Comparison of ENCODE assay signal across 8 cellular contexts in the genomic region with DNA sequence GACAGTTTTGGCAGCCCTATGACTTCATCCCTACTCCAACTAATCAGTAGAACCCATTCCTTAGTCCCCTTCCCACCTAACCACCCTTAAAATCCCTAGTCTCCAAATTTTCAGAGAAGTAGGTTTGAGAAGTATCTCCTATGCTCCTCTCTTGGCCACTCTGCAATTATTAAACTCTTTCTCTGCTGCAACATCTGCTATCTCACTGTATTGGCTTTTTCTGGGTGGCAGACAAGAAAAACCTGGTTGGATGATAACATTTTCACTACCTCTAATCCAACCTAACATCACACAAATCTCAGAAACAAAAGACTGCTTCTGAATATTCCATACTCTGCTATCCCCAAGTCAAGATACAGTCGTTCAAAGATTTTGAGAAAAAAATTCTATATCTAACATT.
"Had no signal": no experiment of that assay in that cellular context is flagged by ENCODE, and none has a peak within 500 bp of the region (broad histone marks: within the 10 kb centered on the region; RNA-seq: fewer than 3 reads in every experiment).

No MANE protein-coding gene starts in this region.

- H3K9ac ChIP-seq: GM23248 had no signal

- H2AFZ ChIP-seq: GM23248, GM23338 had no signal

- H3K4me2 ChIP-seq: GM23338 had no signal

- H3K4me1 ChIP-seq: HAP-1 had no signal

- ATAC-seq: GM23338 had no signal

- DNase-seq: GM23248, GOT3, H7, H9, HCEC 1CT, HFFc6 had no signal

- H3K4me1 Mint-ChIP-seq: GM23338 had no signal

- H3K4me3 Mint-ChIP-seq: GM23338, H9, HFFc6 had no signal

- H3K4me3 ChIP-seq: GM23248, GM23338, HAP-1 had no signal

- H3K27ac Mint-ChIP-seq: GM23338, H9, HFFc6 had no signal

- H3K27ac ChIP-seq: GM23248 had no signal

- H3K9me3 ChIP-seq: HAP-1 had no signal

- H3K36me3 ChIP-seq: HAP-1 had no signal
